Comparison of ENCODE assay signal across 23 cellular contexts in genomic region chr14:103227076-103227475, GRCh38.
"Had no signal": no experiment of that assay in that cellular context is flagged by ENCODE, and none has a peak within 500 bp of the region (broad histone marks: within the 10 kb centered on the region; RNA-seq: fewer than 3 reads in every experiment).

No MANE protein-coding gene starts in this region.

- H3K4me2 ChIP-seq: SK-N-SH had no signal

- FAIRE-seq: RCC 7860 had no signal

- H3K27me3 ChIP-seq: MG63 had no signal

- H3K36me3 ChIP-seq: MG63 had no signal

- DNase-seq: IMR-90, Karpas-422, KG1, MG63, NCI-H1092, NCI-H1105 treated with DMSO at 0.1 percent for 48 hours, NCI-H1417 treated with DMSO at 0.1 percent for 48 hours, NCI-H146, NCI-H1694 treated with DMSO at 0.1 percent for 48 hours, NCI-H1930, NCI-H2081, NCI-H2107, NCI-H2227 treated with DMSO at 0.1 percent for 48 hours, NCI-H510A, NCI-H524 treated with DMSO at 0.1 percent for 48 hours, NCI-H69, NCI-H774, RPMI8226, SHP77, SK-N-SH, SW 1271, T-cell had no signal

- H3K9ac ChIP-seq: SK-N-SH had no signal

- H3K4me3 ChIP-seq: MG63 had no signal

- H3K9me3 ChIP-seq: MG63, SK-N-SH had no signal
